Comparison of ENCODE assay signal across 9 cellular contexts in the genomic region with DNA sequence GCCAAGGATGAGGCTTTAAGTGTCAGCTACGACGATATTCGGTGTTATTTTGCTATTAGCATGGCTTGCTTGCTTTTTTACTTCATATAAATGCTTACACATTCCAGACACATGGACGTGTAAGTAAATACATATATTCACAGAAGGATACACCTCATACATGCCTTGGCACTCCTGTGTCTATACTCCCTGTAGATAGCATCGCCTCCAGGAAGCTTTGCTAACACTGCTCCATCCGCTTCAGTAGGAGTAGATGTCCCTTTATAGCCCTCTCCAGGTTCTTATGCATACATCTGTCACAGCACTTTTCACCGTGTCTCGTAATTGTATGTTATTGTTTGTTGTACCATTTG. TPM values are rescaled to one million over a fixed set of nuclear protein-coding genes. Genes with fewer than 3 reads are reported as not detected.
A peak's percentile ranks its signal among the peaks of the same experiment; 100 is the strongest.
DNase-seq lines count a peak whose midpoint lies in the region; ATAC-seq and TF ChIP-seq lines count a peak whose summit lies in the region.
"Had no signal": no experiment of that assay in that cellular context is flagged by ENCODE, and none has a peak within 500 bp of the region (broad histone marks: within the 10 kb centered on the region; RNA-seq: fewer than 3 reads in every experiment).

No MANE protein-coding gene starts in this region.

- no peak overlapping the region for H3K9ac ChIP-seq in BLaER1

- peak overlapping the region; percentile 78 for H3K4me3 Mint-ChIP-seq in chondrocyte (ENCODE audit: unreplicated experiment)
- H3K4me3 Mint-ChIP-seq in nephron progenitor cell: peak overlapping the region; percentile 79

- ATAC-seq in HG02970 (IDR thresholded peaks at IDR 0.05; ENCODE audit: low FRiP score, unreplicated experiment): no peak

- H3K36me3 Mint-ChIP-seq in chondrocyte (ENCODE audit: low read depth) (no peaks in the 10 kb centered on the region), nephron progenitor cell (ENCODE audit: low read depth) (peaks cover 5% of the 10 kb centered on the region)

- H3K9me3 Mint-ChIP-seq in chondrocyte (ENCODE audit: low read depth) (no peaks in the 10 kb centered on the region), nephron progenitor cell (no peaks in the 10 kb centered on the region)

- H3K27ac ChIP-seq in BLaER1: no peak overlapping the region

- TF ChIP-seq CTCF in chondrocyte (IDR thresholded peaks at IDR 0.05) (no peak), nephron progenitor cell (IDR thresholded peaks at IDR 0.05) (no peak)

- H3K4me1 Mint-ChIP-seq in chondrocyte (ENCODE audit: low read depth) (peaks cover 14% of the 10 kb centered on the region), nephron progenitor cell (peaks cover 23% of the 10 kb centered on the region)

- peaks cover 20% of the 10 kb centered on the region for H3K4me1 ChIP-seq in BLaER1

- H3K27me3 ChIP-seq in BLaER1: peaks cover 27% of the 10 kb centered on the region

- H3K27me3 Mint-ChIP-seq in chondrocyte (ENCODE audit: low read depth): peaks cover 2% of the 10 kb centered on the region
- H3K27me3 Mint-ChIP-seq in nephron progenitor cell (ENCODE audit: low read depth, poor library complexity): peaks cover 10% of the 10 kb centered on the region

- peak overlapping the region; percentile 60 for H3K4me2 ChIP-seq in BLaER1

- no peaks in the 10 kb centered on the region for H4K20me1 ChIP-seq in BLaER1

- DNase-seq in LoVo (ENCODE audit: low spot score) (peak; percentile 24), chondrocyte (ENCODE audit: low spot score) (no peak), nephron progenitor cell (no peak), globus pallidus (ENCODE audit: low spot score) (no peak), COLO829 (ENCODE audit: low spot score) (no peak), OCI-M1 (lab: John Stamatoyannopoulos, UW) (no peak)
- DNase-seq: NCI-H146 had no signal

- H3K4me3 ChIP-seq in BLaER1: no peak overlapping the region

- H3K36me3 ChIP-seq in BLaER1: no peaks in the 10 kb centered on the region

- H3K27ac Mint-ChIP-seq in chondrocyte (ENCODE audit: unreplicated experiment): no peak overlapping the region
- no peak overlapping the region for H3K27ac Mint-ChIP-seq in nephron progenitor cell

- no peaks in the 10 kb centered on the region for H3K9me3 ChIP-seq in BLaER1

RNA-seq across cellular contexts. Expression of a gene that starts 27.5 kb away (rescaled TPM):
- total RNA-seq in chondrocyte: 17.1 to 18.1 TPM (median 17.5 TPM) in 3 replicates
